20 cellular contexts compared by ENCODE assay signal in genomic region chr10:4183761-4184261, GRCh38.
DNase-seq lines count a peak whose midpoint lies in the region; ATAC-seq and TF ChIP-seq lines count a peak whose summit lies in the region.
"Had no signal": no experiment of that assay in that cellular context is flagged by ENCODE, and none has a peak within 500 bp of the region (broad histone marks: within the 10 kb centered on the region; RNA-seq: fewer than 3 reads in every experiment).

No MANE protein-coding gene starts in this region.

- H3F3A ChIP-seq in smooth muscle cell (ENCODE audit: low read depth) = no peaks in the 10 kb centered on the region

- H3K9ac ChIP-seq in smooth muscle cell (ENCODE audit: low read depth) = no peak overlapping the region

- no peak overlapping the region for H3K27ac ChIP-seq in smooth muscle cell (ENCODE audit: low read depth)
- H3K27ac ChIP-seq: HL-60 had no signal

- H4K20me1 ChIP-seq in smooth muscle cell (ENCODE audit: low read depth) = no peaks in the 10 kb centered on the region

- WGBS in smooth muscle cell (ENCODE audit: low lambda C conversion rate) = 70% methylated on average over 3 of the region's 3 CpGs

- DNase-seq in H4 (ENCODE audit: low spot score) (peak; percentile 54), astrocyte of the hippocampus (ENCODE audit: low read depth, low spot score) (peak; percentile 42), fibroblast of pulmonary artery (ENCODE audit: low read depth) (peak; percentile 42), smooth muscle cell (lab: John Stamatoyannopoulos, UW; ENCODE audit: unreplicated experiment) (no peak), retina (no peak), UCSD-AML1 (lab: John Stamatoyannopoulos, UW; ENCODE audit: unreplicated experiment) (no peak)
- DNase-seq in activated CD4-positive, alpha-beta T cell treated with anti-CD3 and anti-CD28 coated beads, Interleukin-2, amount 50 U/mL, for 48 hours = no peak
- DNase-seq: activated CD4-positive, alpha-beta memory T cell treated with anti-CD3 and anti-CD28 coated beads, Interleukin-2, amount 10 ng/mL, durations not matched to agents 7 days and 5 days; activated T-cell treated with anti-CD3 and anti-CD28 coated beads, Interleukin-2, amount 50 U/mL, for 24 hours; BE2C; Calu3; glutamatergic neuron; immature natural killer cell; NCI-H1092 treated with DMSO at 0.1 percent for 48 hours; NCI-H2171 treated with DMSO at 0.1 percent for 48 hours; small intestine had no signal

- H3K9me3 ChIP-seq in smooth muscle cell (replicated peaks; ENCODE audit: low read depth) = no peaks in the 10 kb centered on the region
- H3K9me3 ChIP-seq: BE2C had no signal

- ATAC-seq in GM18873 (IDR thresholded peaks at IDR 0.05; ENCODE audit: low FRiP score, unreplicated experiment) = no peak
- ATAC-seq: Panc1 had no signal

- TF ChIP-seq CTCF in fibroblast of pulmonary artery (IDR thresholded peaks at IDR 0.05; ENCODE audit: low read length, missing control alignments) (no peak), smooth muscle cell (IDR thresholded peaks at IDR 0.05; ENCODE audit: borderline replicate concordance, insufficient read depth, poor library complexity, severe bottlenecking) (no peak)

- H3K4me2 ChIP-seq in smooth muscle cell = peak overlapping the region; percentile 39

- H2AFZ ChIP-seq in smooth muscle cell (ENCODE audit: low read depth) = peak overlapping the region; percentile 27

- H3K4me1 ChIP-seq in smooth muscle cell (ENCODE audit: low read depth) = no peaks in the 10 kb centered on the region
- H3K4me1 ChIP-seq: BE2C had no signal

- no peaks in the 10 kb centered on the region for H3K79me2 ChIP-seq in smooth muscle cell (ENCODE audit: low read depth)

- no peaks in the 10 kb centered on the region for H3K36me3 ChIP-seq in smooth muscle cell (ENCODE audit: low read depth)
- H3K36me3 ChIP-seq: BE2C had no signal

- H3K4me3 ChIP-seq in fibroblast of pulmonary artery (replicated peaks; ENCODE audit: low read depth, low read length) (no peak overlapping the region), smooth muscle cell (no peak overlapping the region)
- H3K4me3 ChIP-seq: lung had no signal

- no peaks in the 10 kb centered on the region for H3K27me3 ChIP-seq in smooth muscle cell (ENCODE audit: low read depth)
- H3K27me3 ChIP-seq: BE2C had no signal

Comparison
In these comparisons a context has a peak if more than half of its experiments do, and no peak if none do; other contexts are left out.
1. DNase-seq: peak in H4 (single experiment), astrocyte of the hippocampus (single experiment) and fibroblast of pulmonary artery (single experiment); none in smooth muscle cell (single experiment), retina (single experiment), UCSD-AML1 (single experiment) and activated CD4-positive, alpha-beta T cell treated with anti-CD3 and anti-CD28 coated beads, Interleukin-2, amount 50 U/mL, for 48 hours (0 of 2).